10 cellular contexts compared by ENCODE assay signal in genomic region chr12:13195848-13196301, GRCh38. TPM values are rescaled to one million over a fixed set of nuclear protein-coding genes. Genes with fewer than 3 reads are reported as not detected.
DNase-seq lines count a peak whose midpoint lies in the region; ATAC-seq and TF ChIP-seq lines count a peak whose summit lies in the region.
"Had no signal": no experiment of that assay in that cellular context is flagged by ENCODE, and none has a peak within 500 bp of the region (broad histone marks: within the 10 kb centered on the region; RNA-seq: fewer than 3 reads in every experiment).

No MANE protein-coding gene starts in this region.

- H3K9me3 Mint-ChIP-seq in activated CD4-positive, alpha-beta T cell treated with anti-CD3 and anti-CD28 coated beads, Interleukin-2, amount 10 ng/mL, durations not matched to agents 7 days and 5 days = no peaks in the 10 kb centered on the region
- H3K9me3 Mint-ChIP-seq in MCF 10A (ENCODE audit: unreplicated experiment) = no peaks in the 10 kb centered on the region
- H3K9me3 Mint-ChIP-seq: memory B cell had no signal

- peaks cover 3% of the 10 kb centered on the region for H3K36me3 Mint-ChIP-seq in activated CD4-positive, alpha-beta T cell treated with anti-CD3 and anti-CD28 coated beads, Interleukin-2, amount 10 ng/mL, durations not matched to agents 7 days and 5 days (ENCODE audit: low read depth)
- peaks cover 21% of the 10 kb centered on the region for H3K36me3 Mint-ChIP-seq in MCF 10A (ENCODE audit: insufficient read depth, unreplicated experiment)
- H3K36me3 Mint-ChIP-seq: memory B cell had no signal

- H3K27ac Mint-ChIP-seq in activated CD4-positive, alpha-beta T cell treated with anti-CD3 and anti-CD28 coated beads, Interleukin-2, amount 10 ng/mL, durations not matched to agents 7 days and 5 days = peak overlapping the region; percentile 87
- peak overlapping the region; percentile 82 for H3K27ac Mint-ChIP-seq in MCF 10A (ENCODE audit: low read depth, unreplicated experiment)

- no peaks in the 10 kb centered on the region for H3K36me3 ChIP-seq in upper lobe of left lung
- H3K36me3 ChIP-seq: BE2C had no signal

- BruUV-seq in MCF 10A (replicated peaks; lab: Mats Ljungman, UMichigan) = no TSS peak

- H3K4me1 Mint-ChIP-seq in activated CD4-positive, alpha-beta T cell treated with anti-CD3 and anti-CD28 coated beads, Interleukin-2, amount 10 ng/mL, durations not matched to agents 7 days and 5 days = peaks cover 55% of the 10 kb centered on the region
- H3K4me1 Mint-ChIP-seq in MCF 10A (ENCODE audit: insufficient read depth, unreplicated experiment) = peaks cover 46% of the 10 kb centered on the region

- no peaks in the 10 kb centered on the region for H3K9me3 ChIP-seq in upper lobe of left lung
- H3K9me3 ChIP-seq: BE2C had no signal

- peak overlapping the region; percentile 85 to 96 (median 92) for H3K27ac ChIP-seq in upper lobe of left lung

- ATAC-seq in upper lobe of left lung (ENCODE audit: low FRiP score in 2 of 2) = peak; percentile 32 to 35
- ATAC-seq in HG03108 (IDR thresholded peaks at IDR 0.05; ENCODE audit: unreplicated experiment) = no peak

- H3K4me3 ChIP-seq in upper lobe of left lung = no peak overlapping the region

- H3K27me3 ChIP-seq in upper lobe of left lung = no peaks in the 10 kb centered on the region

- H3K4me3 Mint-ChIP-seq in activated CD4-positive, alpha-beta T cell treated with anti-CD3 and anti-CD28 coated beads, Interleukin-2, amount 10 ng/mL, durations not matched to agents 7 days and 5 days = peak overlapping the region; percentile 72
- H3K4me3 Mint-ChIP-seq in MCF 10A (ENCODE audit: unreplicated experiment) = no peak overlapping the region

- WGBS in upper lobe of left lung, 2 donors = 35 to 48% methylated on average over 2 of the region's 2 CpGs

- intact Hi-C loops in MCF 10A (cut with micrococcal nuclease) = loop anchor here (1.0 kb wide), 3 partner anchors 21 to 98 kb away; no protein-coding TSS in a partner anchor

- H3K4me1 ChIP-seq in upper lobe of left lung = peaks cover 33 to 52% (median 41%) of the 10 kb centered on the region in 4 donors
- H3K4me1 ChIP-seq: BE2C had no signal

- peaks cover 19% of the 10 kb centered on the region for H3K27me3 Mint-ChIP-seq in activated CD4-positive, alpha-beta T cell treated with anti-CD3 and anti-CD28 coated beads, Interleukin-2, amount 10 ng/mL, durations not matched to agents 7 days and 5 days
- no peaks in the 10 kb centered on the region for H3K27me3 Mint-ChIP-seq in MCF 10A (ENCODE audit: insufficient read depth, unreplicated experiment)

- TF ChIP-seq CTCF in MCF 10A (IDR thresholded peaks at IDR 0.05; ENCODE audit: unreplicated experiment) (no peak), upper lobe of left lung (IDR thresholded peaks at IDR 0.05) (no peak)

- TF ChIP-seq EP300 in upper lobe of left lung (IDR thresholded peaks at IDR 0.05) = no peak

- DNase-seq in activated CD4-positive, alpha-beta T cell treated with anti-CD3 and anti-CD28 coated beads, Interleukin-2, amount 10 ng/mL, durations not matched to agents 7 days and 5 days = no peak
- no peak for DNase-seq in activated CD4-positive, alpha-beta T cell treated with anti-CD3 and anti-CD28 coated beads for 4 hours
- DNase-seq in MCF 10A (ENCODE audit: unreplicated experiment) (no peak), medulla oblongata (ENCODE audit: extremely low spot score) (peak; percentile 24), upper lobe of left lung (no peak), HUDEP-2 (lab: John Stamatoyannopoulos, UW; ENCODE audit: unreplicated experiment in 76 of 76) (no peak), NCI-H2227 (lab: John Stamatoyannopoulos, UW; ENCODE audit: unreplicated experiment) (no peak)
- DNase-seq: BE2C had no signal

- POLR2A ChIA-PET in activated CD4-positive, alpha-beta T cell treated with anti-CD3 and anti-CD28 coated beads, Interleukin-2, amount 10 ng/mL, durations not matched to agents 7 days and 5 days (lab: Charles Lee) = interaction anchor here (0.6 kb wide), 1 partner anchor 1006 kb away, joined by 3 read pairs; no protein-coding TSS in a partner anchor
- POLR2A ChIA-PET in MCF 10A (lab: Yijun Ruan, JAX) = interaction anchor here (0.5 to 17.4 kb wide), 33 partner anchors 8 to 1607 kb away, joined by 3 to 364 read pairs (median 4); partner anchors contain the start of genes GPRC5A and GSG1

- CTCF ChIA-PET in activated CD4-positive, alpha-beta T cell treated with anti-CD3 and anti-CD28 coated beads, Interleukin-2, amount 10 ng/mL, durations not matched to agents 7 days and 5 days (lab: Charles Lee) = interaction anchor here (0.6 to 1.8 kb wide), 7 partner anchors 8 to 1143 kb away, joined by 3 to 11 read pairs (median 5); no protein-coding TSS in a partner anchor
- CTCF ChIA-PET in MCF 10A (lab: Yijun Ruan, JAX) = interaction anchor here (0.6 to 2.0 kb wide), 13 partner anchors 9 to 280 kb away, joined by 3 to 21 read pairs (median 4); no protein-coding TSS in a partner anchor

- no peak for TF ChIP-seq POLR2A in upper lobe of left lung (IDR thresholded peaks at IDR 0.05)

RNA-seq across cellular contexts. Expression of gene EMP1, which starts 0.7 kb away (rescaled TPM):
- total RNA-seq in activated CD4-positive, alpha-beta T cell treated with anti-CD3 and anti-CD28 coated beads, Interleukin-2, amount 10 ng/mL, durations not matched to agents 7 days and 5 days = 10 to 100 TPM; 35.0 to 36.1 TPM
- total RNA-seq in MCF 10A (2022) (193 and 230 TPM in 2 replicates), upper lobe of left lung (100 to 1,000 TPM in 4 of 6 donors, 10 to 100 TPM in 2; 18.9 to 360 (median 165) TPM)
